ENCODE assay signal across 1 cellular context in the genomic region with DNA sequence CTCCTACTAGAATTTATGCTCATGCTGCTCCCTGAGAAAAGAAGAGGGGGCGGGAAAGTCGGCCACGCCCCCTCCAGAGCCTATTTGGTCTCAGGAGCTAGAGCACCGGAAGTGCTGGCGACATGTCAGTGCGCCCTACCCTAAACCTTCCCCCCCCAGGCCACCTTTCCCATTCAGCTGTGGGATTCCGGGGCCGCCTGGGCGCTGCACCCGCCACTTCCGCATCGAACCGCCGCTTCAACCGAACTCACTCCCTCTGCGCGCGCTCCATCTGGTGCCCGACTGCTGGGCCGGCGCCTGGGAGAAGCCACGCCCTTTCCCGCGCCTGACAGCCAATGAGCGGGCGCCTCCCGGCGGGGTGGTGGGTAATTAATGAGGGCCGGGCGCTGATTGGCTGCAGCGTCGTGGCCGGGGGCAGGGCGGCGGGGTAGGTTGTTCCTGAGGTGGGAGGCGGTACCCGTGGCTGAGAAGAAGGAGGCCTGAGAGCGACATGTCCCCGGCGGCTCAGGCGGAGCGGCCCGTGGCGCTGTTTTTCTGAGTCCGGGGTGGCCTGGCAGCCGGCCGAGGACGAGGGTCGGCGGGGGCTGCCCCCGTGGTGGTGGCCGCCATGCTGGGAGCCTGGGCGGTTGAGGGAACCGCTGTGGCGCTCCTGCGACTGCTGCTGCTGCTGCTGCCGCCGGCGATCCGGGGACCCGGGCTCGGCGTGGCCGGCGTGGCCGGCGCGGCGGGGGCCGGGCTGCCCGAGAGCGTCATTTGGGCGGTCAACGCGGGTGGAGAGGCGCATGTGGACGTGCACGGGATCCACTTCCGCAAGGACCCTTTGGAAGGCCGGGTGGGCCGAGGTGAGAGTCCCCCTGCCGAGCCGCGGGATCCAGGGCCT.
TF ChIP-seq lines count a peak whose summit lies in the region.

A gene with protein sequence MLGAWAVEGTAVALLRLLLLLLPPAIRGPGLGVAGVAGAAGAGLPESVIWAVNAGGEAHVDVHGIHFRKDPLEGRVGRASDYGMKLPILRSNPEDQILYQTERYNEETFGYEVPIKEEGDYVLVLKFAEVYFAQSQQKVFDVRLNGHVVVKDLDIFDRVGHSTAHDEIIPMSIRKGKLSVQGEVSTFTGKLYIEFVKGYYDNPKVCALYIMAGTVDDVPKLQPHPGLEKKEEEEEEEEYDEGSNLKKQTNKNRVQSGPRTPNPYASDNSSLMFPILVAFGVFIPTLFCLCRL (plus strand): TSS at position 460 of the 880 bp plus-strand sequence. CDS start 148 bp downstream, at position 608.

TF ChIP-seq in HepG2, 621 proteins besides CTCF, POLR2A, EP300 and RAD21 (continued from another document and continues in another):
- TF ChIP-seq GATA4 (IDR thresholded peaks at IDR 0.05; ENCODE audit: borderline replicate concordance, low read depth) (no peak; the same call in 1 of the 2 replicates), CHD2 (IDR thresholded peaks at IDR 0.05; ENCODE audit: low read depth, low read length) (no peak), ZFP36L1 (CRISPR knock-in tag; IDR thresholded peaks at IDR 0.05) (peak; percentile 77; the same call in 1 of the 2 replicates), ZKSCAN1 (IDR thresholded peaks at IDR 0.05; ENCODE audit: low read length) (no peak), ZFP37 (CRISPR knock-in tag; IDR thresholded peaks at IDR 0.05; ENCODE audit: borderline replicate concordance) (0 out of 2 replicates have a peak, but pooled peaks have one; percentile 32), SMARCE1 (IDR thresholded peaks at IDR 0.05; ENCODE audit: borderline replicate concordance) (no peak), ZNF33A (CRISPR knock-in tag; IDR thresholded peaks at IDR 0.05; ENCODE audit: borderline replicate concordance) (no peak), MTA3 (CRISPR knock-in tag; IDR thresholded peaks at IDR 0.05) (no peak), RFX1 (IDR thresholded peaks at IDR 0.05) (no peak), ZNF709 (CRISPR knock-in tag; IDR thresholded peaks at IDR 0.05) (no peak), HOXA9 (CRISPR knock-in tag; IDR thresholded peaks at IDR 0.05; ENCODE audit: borderline replicate concordance) (peak; percentile 29; the same call in 1 of the 2 replicates), RELA (CRISPR knock-in tag; IDR thresholded peaks at IDR 0.05) (no peak), NKX3-1 (CRISPR knock-in tag; IDR thresholded peaks at IDR 0.05) (peak; percentile 24; the same call in 1 of the 2 replicates), RNF2 (conservative IDR thresholded peaks at IDR 0.05; ENCODE audit: low read depth) (no peak), STAT5B (CRISPR knock-in tag; IDR thresholded peaks at IDR 0.05) (no peak), ZBTB37 (CRISPR knock-in tag; IDR thresholded peaks at IDR 0.05) (no peak), ZBTB7A (CRISPR knock-in tag; IDR thresholded peaks at IDR 0.05) (no peak), PBX2 (CRISPR knock-in tag; IDR thresholded peaks at IDR 0.05) (no peak), ZNF878 (CRISPR knock-in tag; IDR thresholded peaks at IDR 0.05) (no peak), JARID2 (CRISPR knock-in tag; IDR thresholded peaks at IDR 0.05; ENCODE audit: insufficient replicate concordance) (no peak), FOXM1 (CRISPR knock-in tag; IDR thresholded peaks at IDR 0.05) (no peak), ZFP1 (CRISPR knock-in tag; IDR thresholded peaks at IDR 0.05) (0 out of 2 replicates have a peak, but pooled peaks have one; percentile 48), ZNF660 (CRISPR knock-in tag; IDR thresholded peaks at IDR 0.05; ENCODE audit: borderline replicate concordance, low read depth) (no peak), HOXA7 (CRISPR knock-in tag; IDR thresholded peaks at IDR 0.05) (no peak), ZNF75D (CRISPR knock-in tag; IDR thresholded peaks at IDR 0.05; ENCODE audit: borderline replicate concordance) (no peak), ZBTB25 (CRISPR knock-in tag; IDR thresholded peaks at IDR 0.05) (peak; percentile 91; the same call in 1 of the 2 replicates), TAF1 (CRISPR knock-in tag; IDR thresholded peaks at IDR 0.05) (peak; percentile 80), MIER2 (CRISPR knock-in tag; IDR thresholded peaks at IDR 0.05) (no peak), ZNF225 (CRISPR knock-in tag; IDR thresholded peaks at IDR 0.05) (no peak; the same call in 1 of the 2 replicates), MED13 (CRISPR knock-in tag; IDR thresholded peaks at IDR 0.05) (peak; percentile 85; the same call in 1 of the 2 replicates), PRPF4 (IDR thresholded peaks at IDR 0.05; ENCODE audit: low read depth, low read length, poor library complexity, severe bottlenecking) (no peak), SAFB2 (CRISPR knock-in tag; IDR thresholded peaks at IDR 0.05; ENCODE audit: borderline replicate concordance, low read depth) (peak; percentile 73; the same call in 1 of the 2 replicates), NFKB2 (CRISPR knock-in tag; IDR thresholded peaks at IDR 0.05; ENCODE audit: borderline replicate concordance) (peak; percentile 76; the same call in 1 of the 2 replicates), ZNF780A (CRISPR knock-in tag; IDR thresholded peaks at IDR 0.05) (no peak)
- TF ChIP-seq, protein P1, sequence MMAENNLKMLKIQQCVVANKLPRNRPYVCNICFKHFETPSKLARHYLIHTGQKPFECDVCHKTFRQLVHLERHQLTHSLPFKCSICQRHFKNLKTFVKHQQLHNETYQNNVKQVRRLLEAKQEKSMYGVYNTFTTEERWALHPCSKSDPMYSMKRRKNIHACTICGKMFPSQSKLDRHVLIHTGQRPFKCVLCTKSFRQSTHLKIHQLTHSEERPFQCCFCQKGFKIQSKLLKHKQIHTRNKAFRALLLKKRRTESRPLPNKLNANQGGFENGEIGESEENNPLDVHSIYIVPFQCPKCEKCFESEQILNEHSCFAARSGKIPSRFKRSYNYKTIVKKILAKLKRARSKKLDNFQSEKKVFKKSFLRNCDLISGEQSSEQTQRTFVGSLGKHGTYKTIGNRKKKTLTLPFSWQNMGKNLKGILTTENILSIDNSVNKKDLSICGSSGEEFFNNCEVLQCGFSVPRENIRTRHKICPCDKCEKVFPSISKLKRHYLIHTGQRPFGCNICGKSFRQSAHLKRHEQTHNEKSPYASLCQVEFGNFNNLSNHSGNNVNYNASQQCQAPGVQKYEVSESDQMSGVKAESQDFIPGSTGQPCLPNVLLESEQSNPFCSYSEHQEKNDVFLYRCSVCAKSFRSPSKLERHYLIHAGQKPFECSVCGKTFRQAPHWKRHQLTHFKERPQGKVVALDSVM (CRISPR knock-in tag; IDR thresholded peaks at IDR 0.05) = 0 out of 2 replicates have a peak, but pooled peaks have one; percentile 42
- TF ChIP-seq, protein P2, sequence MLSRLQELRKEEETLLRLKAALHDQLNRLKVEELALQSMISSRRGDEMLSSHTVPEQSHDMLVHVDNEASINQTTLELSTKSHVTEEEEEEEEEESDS (CRISPR knock-in tag; IDR thresholded peaks at IDR 0.05; ENCODE audit: borderline replicate concordance) = no peak; the same call in 1 of the 2 replicates
- TF ChIP-seq, protein P3, sequence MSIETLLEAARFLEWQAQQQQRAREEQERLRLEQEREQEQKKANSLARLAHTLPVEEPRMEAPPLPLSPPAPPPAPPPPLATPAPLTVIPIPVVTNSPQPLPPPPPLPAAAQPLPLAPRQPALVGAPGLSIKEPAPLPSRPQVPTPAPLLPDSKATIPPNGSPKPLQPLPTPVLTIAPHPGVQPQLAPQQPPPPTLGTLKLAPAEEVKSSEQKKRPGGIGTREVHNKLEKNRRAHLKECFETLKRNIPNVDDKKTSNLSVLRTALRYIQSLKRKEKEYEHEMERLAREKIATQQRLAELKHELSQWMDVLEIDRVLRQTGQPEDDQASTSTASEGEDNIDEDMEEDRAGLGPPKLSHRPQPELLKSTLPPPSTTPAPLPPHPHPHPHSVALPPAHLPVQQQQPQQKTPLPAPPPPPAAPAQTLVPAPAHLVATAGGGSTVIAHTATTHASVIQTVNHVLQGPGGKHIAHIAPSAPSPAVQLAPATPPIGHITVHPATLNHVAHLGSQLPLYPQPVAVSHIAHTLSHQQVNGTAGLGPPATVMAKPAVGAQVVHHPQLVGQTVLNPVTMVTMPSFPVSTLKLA (IDR thresholded peaks at IDR 0.05) = peak; percentile 38
- TF ChIP-seq, protein P4, sequence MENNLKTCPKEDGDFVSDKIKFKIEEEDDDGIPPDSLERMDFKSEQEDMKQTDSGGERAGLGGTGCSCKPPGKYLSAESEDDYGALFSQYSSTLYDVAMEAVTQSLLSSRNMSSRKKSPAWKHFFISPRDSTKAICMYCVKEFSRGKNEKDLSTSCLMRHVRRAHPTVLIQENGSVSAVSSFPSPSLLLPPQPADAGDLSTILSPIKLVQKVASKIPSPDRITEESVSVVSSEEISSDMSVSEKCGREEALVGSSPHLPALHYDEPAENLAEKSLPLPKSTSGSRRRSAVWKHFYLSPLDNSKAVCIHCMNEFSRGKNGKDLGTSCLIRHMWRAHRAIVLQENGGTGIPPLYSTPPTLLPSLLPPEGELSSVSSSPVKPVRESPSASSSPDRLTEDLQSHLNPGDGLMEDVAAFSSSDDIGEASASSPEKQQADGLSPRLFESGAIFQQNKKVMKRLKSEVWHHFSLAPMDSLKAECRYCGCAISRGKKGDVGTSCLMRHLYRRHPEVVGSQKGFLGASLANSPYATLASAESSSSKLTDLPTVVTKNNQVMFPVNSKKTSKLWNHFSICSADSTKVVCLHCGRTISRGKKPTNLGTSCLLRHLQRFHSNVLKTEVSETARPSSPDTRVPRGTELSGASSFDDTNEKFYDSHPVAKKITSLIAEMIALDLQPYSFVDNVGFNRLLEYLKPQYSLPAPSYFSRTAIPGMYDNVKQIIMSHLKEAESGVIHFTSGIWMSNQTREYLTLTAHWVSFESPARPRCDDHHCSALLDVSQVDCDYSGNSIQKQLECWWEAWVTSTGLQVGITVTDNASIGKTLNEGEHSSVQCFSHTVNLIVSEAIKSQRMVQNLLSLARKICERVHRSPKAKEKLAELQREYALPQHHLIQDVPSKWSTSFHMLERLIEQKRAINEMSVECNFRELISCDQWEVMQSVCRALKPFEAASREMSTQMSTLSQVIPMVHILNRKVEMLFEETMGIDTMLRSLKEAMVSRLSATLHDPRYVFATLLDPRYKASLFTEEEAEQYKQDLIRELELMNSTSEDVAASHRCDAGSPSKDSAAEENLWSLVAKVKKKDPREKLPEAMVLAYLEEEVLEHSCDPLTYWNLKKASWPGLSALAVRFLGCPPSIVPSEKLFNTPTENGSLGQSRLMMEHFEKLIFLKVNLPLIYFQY (CRISPR knock-in tag; IDR thresholded peaks at IDR 0.05; ENCODE audit: borderline replicate concordance) = no peak
